In the genomic region with DNA sequence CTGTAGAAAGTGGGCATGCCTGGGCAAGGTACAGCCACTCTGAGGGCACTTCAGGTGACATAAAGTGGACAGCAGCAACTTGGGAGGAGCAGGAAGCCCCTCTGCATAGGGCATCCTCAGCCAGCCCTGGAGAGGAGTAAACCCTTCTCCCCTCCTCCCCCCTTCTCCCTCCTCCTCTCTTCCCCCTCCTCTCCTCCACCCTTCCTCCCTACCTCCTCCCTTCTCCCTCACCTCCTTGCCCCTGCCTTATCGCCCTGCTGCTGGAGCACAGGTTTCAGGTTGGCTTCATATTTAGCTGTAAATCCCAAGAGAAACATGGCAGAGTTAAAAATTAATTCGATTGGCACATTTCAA, we compare ENCODE assay signal across 24 cellular contexts. TPM values are rescaled to one million over a fixed set of nuclear protein-coding genes. Genes with fewer than 3 reads are reported as not detected.
DNase-seq lines count a peak whose midpoint lies in the region; ATAC-seq, FAIRE-seq and TF ChIP-seq lines count a peak whose summit lies in the region.
"Had no signal": no experiment of that assay in that cellular context is flagged by ENCODE, and none has a peak within 500 bp of the region (broad histone marks: within the 10 kb centered on the region; RNA-seq: fewer than 3 reads in every experiment).

No MANE protein-coding gene starts in this region.

- no peaks in the 10 kb centered on the region for H3K36me3 Mint-ChIP-seq in CD4-positive, CD25-positive, alpha-beta regulatory T cell
- H3K36me3 Mint-ChIP-seq: brain, IgD-negative memory B cell, immature natural killer cell had no signal

- H2AFZ ChIP-seq in IMR-90 (replicated peaks; ENCODE audit: low read length, poor library complexity), result peak overlapping the region; percentile 68
- peak overlapping the region; percentile 3 for H2AFZ ChIP-seq in GM12878 (ENCODE audit: control insufficient read depth, low read depth, low read length)

- TF ChIP-seq EP300 in GM12878 (IDR thresholded peaks at IDR 0.05; ENCODE audit: borderline replicate concordance in 1 of 2, control insufficient read depth in 1 of 2, low read depth in 2 of 2, low read length in 2 of 2), result no peak

- no peak for FAIRE-seq in GM12878 (lab: Jason Lieb, UNC)
- FAIRE-seq: urothelium cell line had no signal

- no peak overlapping the region for H4K8ac ChIP-seq in IMR-90 (ENCODE audit: low read depth in 2 of 2, low read length in 2 of 2)

- WGBS in IMR-90 (ENCODE audit: extremely low coverage in 2 of 2, insufficient read length in 1 of 2), 2 experiments, result no CpG with 5 or more reads among the region's 2 CpGs
- 16% methylated on average over 2 of the region's 2 CpGs for WGBS in GM12878 (ENCODE audit: insufficient coverage, insufficient replicate concordance, low lambda C conversion rate, missing lambda C conversion rate)

- no peak overlapping the region for H3K4ac ChIP-seq in IMR-90 (ENCODE audit: low read depth, low read length)

- H3K4me2 ChIP-seq in IMR-90 (ENCODE audit: low read depth, low read length), result no peak overlapping the region
- H3K4me2 ChIP-seq in GM12878 (ENCODE audit: control insufficient read depth, insufficient read depth), result peak overlapping the region; percentile 13; the same call in 1 of the 2 replicates

- POLR2A ChIA-PET in IMR-90 (lab: Charles Lee; ENCODE audit: unreplicated experiment) (no interaction called here), GM12878 (lab: Charles Lee) (no interaction called here)

- H2BK15ac ChIP-seq in IMR-90 (ENCODE audit: low read depth, low read length), result no peak overlapping the region

- H4K5ac ChIP-seq in IMR-90 (ENCODE audit: low read depth, low read length), result no peak overlapping the region; the same call in 1 of the 2 replicates

- CTCF ChIA-PET in IMR-90 (lab: Yijun Ruan, JAX), result no interaction called here
- CTCF ChIA-PET in GM12878 (lab: Yijun Ruan, JAX), result no interaction called here

- RAD21 ChIA-PET in GM12878 (lab: Charles Lee; ENCODE audit: unreplicated experiment), result no interaction called here

- BruUV-seq in IMR-90 (replicated peaks; lab: Mats Ljungman, UMichigan), result no TSS peak
- no TSS peak for BruUV-seq in GM12878 (replicated peaks; lab: Mats Ljungman, UMichigan)

- no peak overlapping the region for H2AK9ac ChIP-seq in IMR-90 (replicated peaks; ENCODE audit: low read depth, low read length, poor library complexity)

- peak overlapping the region in 1 of 4 donors; percentile 43 for H3K4me3 Mint-ChIP-seq in CD4-positive, CD25-positive, alpha-beta regulatory T cell
- H3K4me3 Mint-ChIP-seq: brain; dendritic cell treated with granulocyte-macrophage colony-stimulating factor and Interleukin-4, amounts not matched to agents 40 ng/mL and 50 ng/mL, for 4 days; IgD-negative memory B cell; immature natural killer cell; neural crest cell; T-helper 2 cell treated with Interferon-gamma antibody and Interleukin-4, amounts not matched to agents 5 μg/mL and 100 μg/mL, for 36 hours had no signal

- TF ChIP-seq POLR2A in IMR-90 (IDR thresholded peaks at IDR 0.05; ENCODE audit: low read depth, low read length) (no peak), GM12878 (IDR thresholded peaks at IDR 0.05; ENCODE audit: low read depth, low read length) (no peak)

- H4K91ac ChIP-seq in IMR-90 (ENCODE audit: insufficient read depth, low read depth, low read length), result no peak overlapping the region

- no peak overlapping the region for H3K27ac ChIP-seq in CD4-positive, CD25-positive, alpha-beta regulatory T cell (ENCODE audit: insufficient read depth, low read length, poor library complexity, severe bottlenecking)
- H3K27ac ChIP-seq in IMR-90 (ENCODE audit: insufficient read depth, low read length), result no peak overlapping the region
- no peak overlapping the region; the same call in 1 of the 2 replicates for H3K27ac ChIP-seq in GM12878 (ENCODE audit: control insufficient read depth, insufficient read depth)
- H3K27ac ChIP-seq in mucosa of rectum (ENCODE audit: low read depth in 2 of 2, low read length in 2 of 2), result peak overlapping the region; percentile 78
- H3K27ac ChIP-seq in effector memory CD4-positive, alpha-beta T cell (ENCODE audit: insufficient read depth, low read length, poor library complexity, severe bottlenecking), result no peak overlapping the region

- TF ChIP-seq CTCF in IMR-90 (conservative IDR thresholded peaks at IDR 0.05; ENCODE audit: low read depth, low read length), result no peak
- TF ChIP-seq CTCF in GM12878 (IDR thresholded peaks at IDR 0.05 in 2 of 3, conservative IDR thresholded peaks at IDR 0.05 in 1 of 3; ENCODE audit: control insufficient read depth in 2 of 3, extremely low read depth in 1 of 3, insufficient read depth in 1 of 3, low read depth in 3 of 3, low read length in 3 of 3), result no peak

- peaks cover 6% of the 10 kb centered on the region for H3K27me3 Mint-ChIP-seq in CD4-positive, CD25-positive, alpha-beta regulatory T cell
- H3K27me3 Mint-ChIP-seq: brain; dendritic cell treated with granulocyte-macrophage colony-stimulating factor and Interleukin-4, amounts not matched to agents 40 ng/mL and 50 ng/mL, for 4 days had no signal

- TF ChIP-seq RAD21 in IMR-90 (IDR thresholded peaks at IDR 0.05; ENCODE audit: low read length) (no peak), GM12878 (IDR thresholded peaks at IDR 0.05; ENCODE audit: insufficient read depth, low read depth, low read length) (no peak)

- no peak overlapping the region for H3K56ac ChIP-seq in IMR-90 (ENCODE audit: extremely low read depth, insufficient read depth, low read length)

- no peaks in the 10 kb centered on the region for H3K9me3 ChIP-seq in CD4-positive, CD25-positive, alpha-beta regulatory T cell (ENCODE audit: control insufficient read depth in 2 of 2, low read length in 2 of 2)
- H3K9me3 ChIP-seq in IMR-90 (ENCODE audit: control insufficient read depth, insufficient read depth, low read length) (no peaks in the 10 kb centered on the region), GM12878 (replicated peaks; ENCODE audit: control insufficient read depth, insufficient read depth, low read length) (no peaks in the 10 kb centered on the region), mucosa of rectum (ENCODE audit: control insufficient read depth in 2 of 2, low read length in 2 of 2) (no peaks in the 10 kb centered on the region)
- no peaks in the 10 kb centered on the region for H3K9me3 ChIP-seq in effector memory CD4-positive, alpha-beta T cell (ENCODE audit: control insufficient read depth, low read length)

- no peak overlapping the region for H2BK120ac ChIP-seq in IMR-90 (ENCODE audit: low read depth, low read length)

- H3K4me1 Mint-ChIP-seq in CD4-positive, CD25-positive, alpha-beta regulatory T cell, result peaks cover 2 to 15% (median 12%) of the 10 kb centered on the region in 4 donors
- H3K4me1 Mint-ChIP-seq: immature natural killer cell, neural crest cell had no signal

- H2AK5ac ChIP-seq in IMR-90 (ENCODE audit: low read depth, low read length), result no peak overlapping the region

- no peak for DNase-seq in CD4-positive, CD25-positive, alpha-beta regulatory T cell
- DNase-seq in IMR-90 (no peak), GM12878 (ENCODE audit: low read depth, low spot score) (no peak), C1 segment of cervical spinal cord (lab: John Stamatoyannopoulos, UW) (no peak), kidney glomerular epithelial cell (lab: John Stamatoyannopoulos, UW) (no peak), GDM1 (lab: John Stamatoyannopoulos, UW) (no peak)
- no peak for DNase-seq in effector memory CD4-positive, alpha-beta T cell
- DNase-seq: activated T-cell treated with anti-CD3 and anti-CD28 coated beads for 4 hours; glutamatergic neuron; immature natural killer cell; NCI-H2081 treated with DMSO at 0.1 percent for 48 hours; NCI-H524 treated with DMSO at 0.1 percent for 48 hours; retina; SIG-M5; stimulated activated naive CD4-positive, alpha-beta T cell treated with Interleukin-2 at 50 U/mL for 16 hours had no signal

- no peak overlapping the region for H3K23ac ChIP-seq in IMR-90 (ENCODE audit: low read depth, low read length)

- no peaks in the 10 kb centered on the region for H3K79me1 ChIP-seq in IMR-90 (ENCODE audit: low read depth in 1 of 2, low read length in 2 of 2)

- peak overlapping the region; percentile 46 for H3K18ac ChIP-seq in IMR-90 (ENCODE audit: low read depth, low read length)

- H3K36me3 ChIP-seq in CD4-positive, CD25-positive, alpha-beta regulatory T cell (ENCODE audit: control insufficient read depth, insufficient read depth, low read length), result no peaks in the 10 kb centered on the region
- no peaks in the 10 kb centered on the region for H3K36me3 ChIP-seq in IMR-90 (ENCODE audit: control insufficient read depth, insufficient read depth, low read length)
- no peaks in the 10 kb centered on the region for H3K36me3 ChIP-seq in GM12878 (ENCODE audit: control insufficient read depth in 2 of 2, insufficient read depth in 2 of 2, low read length in 1 of 2)
- no peaks in the 10 kb centered on the region for H3K36me3 ChIP-seq in mucosa of rectum (ENCODE audit: control insufficient read depth in 2 of 2, insufficient read depth in 2 of 2, low read length in 2 of 2)
- H3K36me3 ChIP-seq in effector memory CD4-positive, alpha-beta T cell (ENCODE audit: control insufficient read depth, insufficient read depth, low read length), result no peaks in the 10 kb centered on the region

- no peaks in the 10 kb centered on the region for H3K9me1 ChIP-seq in IMR-90 (ENCODE audit: insufficient read depth, low read length)

- H3K4me1 ChIP-seq in CD4-positive, CD25-positive, alpha-beta regulatory T cell (ENCODE audit: control insufficient read depth, insufficient read depth, low read length, poor library complexity, severe bottlenecking), result peaks cover 9% of the 10 kb centered on the region
- 0 out of 2 replicates have a peak, but pooled peaks cover 1% of the 10 kb centered on the region for H3K4me1 ChIP-seq in IMR-90 (ENCODE audit: control insufficient read depth, insufficient read depth, low read length)
- peaks cover 9% of the 10 kb centered on the region; the same call in 1 of the 2 replicates for H3K4me1 ChIP-seq in GM12878 (ENCODE audit: control insufficient read depth, insufficient read depth, low read length)
- H3K4me1 ChIP-seq in mucosa of rectum (ENCODE audit: control insufficient read depth in 2 of 2, insufficient read depth in 2 of 2, low read length in 2 of 2), result peaks cover 22 to 26% of the 10 kb centered on the region in 2 donors
- H3K4me1 ChIP-seq in effector memory CD4-positive, alpha-beta T cell (ENCODE audit: control insufficient read depth, insufficient read depth, low read length, poor library complexity, severe bottlenecking), result no peaks in the 10 kb centered on the region

- no peak overlapping the region for H3K14ac ChIP-seq in IMR-90 (replicated peaks; ENCODE audit: low read depth, low read length)

- SMC1A ChIA-PET in GM12878 (lab: Charles Lee; ENCODE audit: uncharacterized antibody, unreplicated experiment), result no interaction called here

- no peaks in the 10 kb centered on the region for H3K27me3 ChIP-seq in CD4-positive, CD25-positive, alpha-beta regulatory T cell (ENCODE audit: control insufficient read depth, insufficient read depth, low read length)
- peaks cover 4% of the 10 kb centered on the region; the same call in 1 of the 2 replicates for H3K27me3 ChIP-seq in IMR-90 (ENCODE audit: control insufficient read depth, insufficient read depth, low read length)
- H3K27me3 ChIP-seq in GM12878 (replicated peaks in 1 of 2; ENCODE audit: control insufficient read depth in 2 of 2, insufficient read depth in 2 of 2, low read length in 1 of 2), result no peaks in the 10 kb centered on the region
- no peaks in the 10 kb centered on the region for H3K27me3 ChIP-seq in mucosa of rectum (ENCODE audit: control insufficient read depth in 2 of 2, insufficient read depth in 2 of 2, low read length in 2 of 2)
- no peaks in the 10 kb centered on the region for H3K27me3 ChIP-seq in effector memory CD4-positive, alpha-beta T cell (replicated peaks; ENCODE audit: control insufficient read depth, insufficient read depth, low read length, poor library complexity, severe bottlenecking)

- ATAC-seq in CD4-positive, CD25-positive, alpha-beta regulatory T cell (ENCODE audit: low read depth in 2 of 2), result no peak
- ATAC-seq in IMR-90 (ENCODE audit: low read depth), result no peak
- ATAC-seq in GM12878, result no peak; the same call in 1 of the 3 replicates

- intact Hi-C loops in IMR-90 (cut with micrococcal nuclease), result no loop called here
- intact Hi-C loops in GM12878 (cut with micrococcal nuclease; ENCODE audit: unreplicated experiment), result no loop called here

- peak overlapping the region; percentile 26 to 82 (median 69) for H3K27ac Mint-ChIP-seq in CD4-positive, CD25-positive, alpha-beta regulatory T cell
- H3K27ac Mint-ChIP-seq: dendritic cell treated with granulocyte-macrophage colony-stimulating factor and Interleukin-4, amounts not matched to agents 40 ng/mL and 50 ng/mL, for 4 days; IgD-negative memory B cell; T-helper 2 cell treated with Interferon-gamma antibody and Interleukin-4, amounts not matched to agents 5 μg/mL and 100 μg/mL, for 36 hours had no signal

- dilution Hi-C loops in IMR-90 (cut with HindIII; ENCODE audit: low sequenced_read_pairs, unreplicated experiment), result no loop called here

- H4K20me1 ChIP-seq in IMR-90 (ENCODE audit: insufficient read depth, low read length) (no peaks in the 10 kb centered on the region), GM12878 (ENCODE audit: control insufficient read depth, insufficient read depth) (no peaks in the 10 kb centered on the region)

- no peak overlapping the region for H3K4me3 ChIP-seq in CD4-positive, CD25-positive, alpha-beta regulatory T cell (ENCODE audit: low read depth, low read length)
- H3K4me3 ChIP-seq in IMR-90 (ENCODE audit: insufficient read depth, low read depth, low read length), result no peak overlapping the region
- no peak overlapping the region for H3K4me3 ChIP-seq in GM12878
- H3K4me3 ChIP-seq in mucosa of rectum (ENCODE audit: low read length in 2 of 2), result no peak overlapping the region
- no peak overlapping the region for H3K4me3 ChIP-seq in effector memory CD4-positive, alpha-beta T cell (ENCODE audit: insufficient read depth, low read depth, low read length, poor library complexity, severe bottlenecking)

- H2BK20ac ChIP-seq in IMR-90 (ENCODE audit: low read depth, low read length), result no peak overlapping the region

- H3K9ac ChIP-seq in IMR-90 (ENCODE audit: low read depth, low read length) (no peak overlapping the region), GM12878 (ENCODE audit: control insufficient read depth, insufficient read depth, low read length) (no peak overlapping the region), mucosa of rectum (ENCODE audit: low read depth in 1 of 2, low read length in 2 of 2) (no peak overlapping the region)

- H3K9me3 Mint-ChIP-seq in CD4-positive, CD25-positive, alpha-beta regulatory T cell, result no peaks in the 10 kb centered on the region
- H3K9me3 Mint-ChIP-seq: activated naive CD4-positive, alpha-beta T cell treated with anti-CD3 and anti-CD28 coated beads, Interleukin-2, amount 50 U/mL, for 72 hours; dendritic cell treated with granulocyte-macrophage colony-stimulating factor and Interleukin-4, amounts not matched to agents 40 ng/mL and 50 ng/mL, for 4 days; IgD-negative memory B cell; immature natural killer cell; neural crest cell; T-helper 2 cell treated with Interferon-gamma antibody and Interleukin-4, amounts not matched to agents 5 μg/mL and 100 μg/mL, for 36 hours had no signal

- in situ Hi-C loops in IMR-90 (cut with MboI; ENCODE audit: low sequenced_read_pairs) (no loop called here), GM12878 (cut with MboI) (no loop called here)

- no peak overlapping the region for H2BK5ac ChIP-seq in IMR-90 (ENCODE audit: low read depth, low read length, poor library complexity, severe bottlenecking)

- no peaks in the 10 kb centered on the region for H3K79me2 ChIP-seq in GM12878 (ENCODE audit: control insufficient read depth, insufficient read depth, low read length)

RNA-seq across cellular contexts. Expression of a gene that starts 30.5 kb away (rescaled TPM):
- total RNA-seq in CD4-positive, CD25-positive, alpha-beta regulatory T cell, result 0.17 TPM
- under 1 TPM in 2 of 4 donors, not detected in 2; 0.14 to 0.18 TPM for polyA plus RNA-seq in CD4-positive, CD25-positive, alpha-beta regulatory T cell
- total RNA-seq in IMR-90 (2012; rRNA removed) (not detected in 2 replicates), GM12878 (2014; rRNA removed) (0.06 TPM in 1 of 2 replicates, not detected in the other), GM12878 (2014; rRNA removed; fragmentation: Illumina TruSeq; extraction: Trizol) (0.05 TPM in 1 of 2 replicates, not detected in the other), GM12878 (2021) (not detected in 2 replicates)
- polyA plus RNA-seq in IMR-90 (2012; rRNA removed) (not detected in 2 replicates), GM12878 (2011; rRNA removed) (not detected in 2 replicates), GM12878 (2014; fragmentation: Illumina TruSeq; extraction: Trizol) (0.03 and 0.06 TPM in 2 replicates), GM12878 (2014; fragmentation: Nextera tagmentation; extraction: Ambion mirVana) (under 1 TPM; 0.02 to 0.08 TPM), GM12878 (2014; rRNA removed) (not detected in 2 replicates), GM12878 (2016; fragmentation: Nextera tagmentation; extraction: Ambion mirVana) (not detected)
- polyA plus RNA-seq in IMR-90 (2012; cell fraction: cytosol; rRNA removed), result not detected in 2 replicates
- polyA plus RNA-seq in IMR-90 (2012; cell fraction: nucleus; rRNA removed; ENCODE audit: low replicate concordance), result not detected in 2 replicates
- 0.10 TPM in 1 of 2 replicates, not detected in the other for total RNA-seq in GM12878 (2013; cell fraction: nucleolus; rRNA removed)
- polyA plus RNA-seq in GM12878 (2011; ENCODE audit: low read depth), result not detected
- 0.01 TPM in 1 of 2 replicates, not detected in the other for polyA plus RNA-seq in GM12878 (2011; cell fraction: cytosol; rRNA removed)
- not detected in 2 replicates for polyA plus RNA-seq in GM12878 (2011; cell fraction: nucleus; rRNA removed)
- polyA plus RNA-seq in GM12878 (2012), result 0.03 TPM in 1 of 2 replicates, not detected in the other
- polyA minus RNA-seq in GM12878 (2011; rRNA and poly(A)+ RNA removed), result not detected in 2 replicates
- not detected in 2 replicates for polyA minus RNA-seq in GM12878 (2011; cell fraction: cytosol; rRNA and poly(A)+ RNA removed)
- not detected in 2 replicates for polyA minus RNA-seq in GM12878 (2011; cell fraction: nucleus; rRNA and poly(A)+ RNA removed)
- polyA plus RNA-seq: AG04450, IgD-negative memory B cell, immature natural killer cell had no signal

Comparison
In these comparisons a context has a peak if more than half of its experiments do, and no peak if none do; other contexts are left out.
1. H3K27ac ChIP-seq: peak in mucosa of rectum (2 of 2); none in CD4-positive, CD25-positive, alpha-beta regulatory T cell (single experiment), IMR-90 (single experiment), GM12878 (single experiment) and effector memory CD4-positive, alpha-beta T cell (single experiment).